20 cellular contexts compared by ENCODE assay signal in the genomic region with DNA sequence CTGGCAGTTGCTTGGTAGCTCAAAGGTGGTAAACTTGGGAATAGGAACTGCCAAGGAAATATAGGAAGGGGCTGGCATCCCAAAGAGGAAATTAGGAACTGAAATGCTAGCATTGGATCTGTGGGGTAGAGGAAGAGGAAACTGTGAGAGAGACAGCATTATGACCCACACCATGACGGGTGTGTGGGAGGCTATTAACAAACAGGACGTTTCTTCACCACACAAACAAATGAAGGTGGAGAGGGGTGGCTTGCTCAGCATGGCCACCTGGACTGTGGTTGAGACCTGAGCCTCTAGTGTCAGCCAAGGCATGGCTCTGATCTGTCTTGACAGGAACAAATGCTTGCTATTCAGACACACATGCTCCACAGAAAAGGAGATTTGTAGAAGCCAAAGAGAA.
DNase-seq lines count a peak whose midpoint lies in the region; ATAC-seq, FAIRE-seq and TF ChIP-seq lines count a peak whose summit lies in the region.
"Had no signal": no experiment of that assay in that cellular context is flagged by ENCODE, and none has a peak within 500 bp of the region (broad histone marks: within the 10 kb centered on the region; RNA-seq: fewer than 3 reads in every experiment).

No MANE protein-coding gene starts in this region.

- CTCF ChIA-PET in activated CD4-positive, alpha-beta T cell treated with anti-CD3 and anti-CD28 coated beads, Interleukin-2, amount 10 ng/mL, durations not matched to agents 7 days and 5 days (lab: Charles Lee), result no interaction called here

- peak; percentile 84 for ATAC-seq in GM18867 (IDR thresholded peaks at IDR 0.05; ENCODE audit: unreplicated experiment)
- peak; percentile 55 for ATAC-seq in HG02610 (IDR thresholded peaks at IDR 0.05; ENCODE audit: unreplicated experiment)
- ATAC-seq in HG03442 (IDR thresholded peaks at IDR 0.05; ENCODE audit: unreplicated experiment), result peak; percentile 66
- ATAC-seq: left lobe of liver had no signal

- intact Hi-C loops in esophagus muscularis mucosa (cut with DNase I), result no loop called here

- H3K27ac Mint-ChIP-seq in activated CD4-positive, alpha-beta T cell treated with anti-CD3 and anti-CD28 coated beads, Interleukin-2, amount 10 ng/mL, durations not matched to agents 7 days and 5 days, result no peak overlapping the region

- no peak overlapping the region for H3K27ac ChIP-seq in esophagus muscularis mucosa (replicated peaks in 1 of 4)
- no peak overlapping the region for H3K27ac ChIP-seq in small intestine (ENCODE audit: low read depth in 1 of 2, low read length in 1 of 2)
- H3K27ac ChIP-seq: ovary had no signal

- no peaks in the 10 kb centered on the region for H3K9me3 Mint-ChIP-seq in activated CD4-positive, alpha-beta T cell treated with anti-CD3 and anti-CD28 coated beads, Interleukin-2, amount 10 ng/mL, durations not matched to agents 7 days and 5 days

- DNase-seq in esophagus muscularis mucosa (ENCODE audit: extremely low spot score) (peak; percentile 64), dermis blood vessel endothelial cell (no peak), NCI-H2107 treated with DMSO at 0.1 percent for 48 hours (lab: John Stamatoyannopoulos, UW; ENCODE audit: unreplicated experiment) (no peak), small intestine (no peak)
- DNase-seq in activated CD4-positive, alpha-beta T cell treated with anti-CD3 and anti-CD28 coated beads, Interleukin-2, amount 10 ng/mL, durations not matched to agents 7 days and 5 days, result no peak
- DNase-seq: activated CD4-positive, alpha-beta T cell treated with anti-CD3 and anti-CD28 coated beads for 1 hour; activated gamma-delta T cell; EL; KG1; NCI-H146; NCI-H446; ovary; SHP77; stimulated activated CD4-positive, alpha-beta T cell treated with anti-CD3 and anti-CD28 coated beads, Interleukin-4, amount 100 ng/mL, for 1 hour had no signal

- H3K27me3 ChIP-seq in esophagus muscularis mucosa (no peaks in the 10 kb centered on the region), small intestine (ENCODE audit: control insufficient read depth in 2 of 2, insufficient read depth in 2 of 2, low read length in 2 of 2) (no peaks in the 10 kb centered on the region)
- H3K27me3 ChIP-seq: ovary had no signal

- no peaks in the 10 kb centered on the region for H3K36me3 ChIP-seq in esophagus muscularis mucosa
- H3K36me3 ChIP-seq in small intestine (ENCODE audit: control insufficient read depth in 2 of 2, insufficient read depth in 2 of 2, low read length in 2 of 2), result no peaks in the 10 kb centered on the region
- H3K36me3 ChIP-seq: ovary had no signal

- H3K4me3 Mint-ChIP-seq in activated CD4-positive, alpha-beta T cell treated with anti-CD3 and anti-CD28 coated beads, Interleukin-2, amount 10 ng/mL, durations not matched to agents 7 days and 5 days, result no peak overlapping the region

- H3K4me1 Mint-ChIP-seq in activated CD4-positive, alpha-beta T cell treated with anti-CD3 and anti-CD28 coated beads, Interleukin-2, amount 10 ng/mL, durations not matched to agents 7 days and 5 days, result no peaks in the 10 kb centered on the region

- peaks cover 12% of the 10 kb centered on the region for H3K27me3 Mint-ChIP-seq in activated CD4-positive, alpha-beta T cell treated with anti-CD3 and anti-CD28 coated beads, Interleukin-2, amount 10 ng/mL, durations not matched to agents 7 days and 5 days

- POLR2A ChIA-PET in activated CD4-positive, alpha-beta T cell treated with anti-CD3 and anti-CD28 coated beads, Interleukin-2, amount 10 ng/mL, durations not matched to agents 7 days and 5 days (lab: Charles Lee), result no interaction called here

- H3K4me1 ChIP-seq in esophagus muscularis mucosa (no peaks in the 10 kb centered on the region), small intestine (ENCODE audit: control insufficient read depth in 2 of 2, insufficient read depth in 1 of 2, low read depth in 1 of 2, low read length in 1 of 2) (no peaks in the 10 kb centered on the region)

- no peak for TF ChIP-seq CTCF in esophagus muscularis mucosa (IDR thresholded peaks at IDR 0.05)

- TF ChIP-seq EP300 in esophagus muscularis mucosa (IDR thresholded peaks at IDR 0.05), result no peak

- no peaks in the 10 kb centered on the region for H3K36me3 Mint-ChIP-seq in activated CD4-positive, alpha-beta T cell treated with anti-CD3 and anti-CD28 coated beads, Interleukin-2, amount 10 ng/mL, durations not matched to agents 7 days and 5 days (ENCODE audit: low read depth)

- no peak for TF ChIP-seq POLR2A in esophagus muscularis mucosa (IDR thresholded peaks at IDR 0.05; ENCODE audit: low read depth)

- WGBS in esophagus muscularis mucosa, result 23% methylated on average over 2 of the region's 2 CpGs
- WGBS in small intestine, 3 donors, result 24 to 36% (median 25%) methylated on average over 2 of the region's 2 CpGs

- FAIRE-seq in small intestine (lab: Jason Lieb, UNC), result no peak
- FAIRE-seq: endometrium, frontal cortex had no signal

- H3K9me3 ChIP-seq in esophagus muscularis mucosa (no peaks in the 10 kb centered on the region), small intestine (ENCODE audit: control insufficient read depth, low read depth) (no peaks in the 10 kb centered on the region)
- H3K9me3 ChIP-seq: ovary had no signal

- H3K4me3 ChIP-seq in esophagus muscularis mucosa, result no peak overlapping the region
- no peak overlapping the region for H3K4me3 ChIP-seq in small intestine (ENCODE audit: low read depth in 1 of 2, low read length in 2 of 2)
- H3K4me3 ChIP-seq: ovary had no signal
